24 cellular contexts compared by ENCODE assay signal in genomic region chr18:55185391-55185790, GRCh38.
DNase-seq lines count a peak whose midpoint lies in the region; TF ChIP-seq lines count a peak whose summit lies in the region.
"Had no signal": no experiment of that assay in that cellular context is flagged by ENCODE, and none has a peak within 500 bp of the region (broad histone marks: within the 10 kb centered on the region; RNA-seq: fewer than 3 reads in every experiment).

No MANE protein-coding gene starts in this region.

- CTCF ChIA-PET in SK-N-SH (lab: Yijun Ruan, JAX) = interaction anchor here (0.6 to 1.1 kb wide), 2 partner anchors 15 to 17 kb away, joined by 3 read pairs; no protein-coding TSS in a partner anchor

- POLR2A ChIA-PET in SK-N-SH (lab: Yijun Ruan, JAX) = no interaction called here

- peak; percentile 45 for DNase-seq in GM23248
- no peak for DNase-seq in SK-N-SH
- DNase-seq in epithelial cell of prostate (ENCODE audit: low read depth, low spot score) = peak; percentile 8
- DNase-seq in smooth muscle cell (lab: John Stamatoyannopoulos, UW; ENCODE audit: unreplicated experiment) = no peak
- DNase-seq in NCI-H1417 treated with DMSO at 0.1 percent for 48 hours (lab: John Stamatoyannopoulos, UW) = no peak
- DNase-seq in nucleus accumbens (lab: John Stamatoyannopoulos, UW) = no peak
- DNase-seq in amniotic stem cell (lab: John Stamatoyannopoulos, UW) = no peak
- DNase-seq: activated CD4-positive, alpha-beta memory T cell treated with anti-CD3 and anti-CD28 coated beads for 36 hours; activated CD4-positive, alpha-beta T cell treated with anti-CD3 and anti-CD28 coated beads for 1 hour; activated naive CD4-positive, alpha-beta T cell treated with anti-CD3 and anti-CD28 coated beads, Interleukin-2, amount 10 ng/mL, durations not matched to agents 7 days and 5 days; adrenal gland; Caco-2; DMS79; effector CD4-positive, alpha-beta T cell; head of caudate nucleus; kidney; natural killer cell; NCI-H2081 treated with DMSO at 0.1 percent for 48 hours; NCI-H345; NCI-H69; PC-9; psoas muscle; T-helper 2 cell had no signal

- H3K4me3 ChIP-seq in GM23248 (no peak overlapping the region), SK-N-SH (ENCODE audit: low read depth in 2 of 2, low read length in 1 of 2) (no peak overlapping the region), smooth muscle cell (no peak overlapping the region)
- H3K4me3 ChIP-seq: adrenal gland, PC-9, psoas muscle had no signal

- H3K4me1 ChIP-seq in GM23248 (ENCODE audit: insufficient read depth) (no peaks in the 10 kb centered on the region), SK-N-SH (ENCODE audit: control insufficient read depth in 1 of 2, insufficient read depth in 2 of 2, low read depth in 1 of 2, low read length in 1 of 2) (peaks cover 0 to 3% of the 10 kb centered on the region in 2 experiments; a peak in 1 of 4 replicates), smooth muscle cell (ENCODE audit: low read depth) (peaks cover 11% of the 10 kb centered on the region)
- H3K4me1 ChIP-seq: psoas muscle had no signal

- H3K27me3 ChIP-seq in GM23248 (replicated peaks; ENCODE audit: insufficient read depth) = peaks cover 13% of the 10 kb centered on the region
- H3K27me3 ChIP-seq in SK-N-SH (ENCODE audit: insufficient read depth) = no peaks in the 10 kb centered on the region
- H3K27me3 ChIP-seq in smooth muscle cell (ENCODE audit: low read depth) = no peaks in the 10 kb centered on the region
- H3K27me3 ChIP-seq: adrenal gland had no signal

- H3K36me3 ChIP-seq in GM23248 (ENCODE audit: low read depth) = no peaks in the 10 kb centered on the region
- H3K36me3 ChIP-seq in SK-N-SH (replicated peaks in 1 of 2; ENCODE audit: control insufficient read depth in 1 of 2, insufficient read depth in 2 of 2, low read length in 1 of 2) = no peaks in the 10 kb centered on the region
- H3K36me3 ChIP-seq in smooth muscle cell (ENCODE audit: low read depth) = no peaks in the 10 kb centered on the region
- H3K36me3 ChIP-seq: adrenal gland had no signal

- TF ChIP-seq RAD21 in SK-N-SH (IDR thresholded peaks at IDR 0.05; ENCODE audit: low read length) = no peak

- H3K9me2 ChIP-seq in GM23248 (ENCODE audit: insufficient read depth) (no peaks in the 10 kb centered on the region), SK-N-SH (no peaks in the 10 kb centered on the region)

- H3F3A ChIP-seq in GM23248 (ENCODE audit: insufficient read depth) (no peaks in the 10 kb centered on the region), SK-N-SH (replicated peaks; ENCODE audit: insufficient read depth) (no peaks in the 10 kb centered on the region), smooth muscle cell (ENCODE audit: low read depth) (peaks cover 10% of the 10 kb centered on the region)

- TF ChIP-seq EP300 in SK-N-SH (IDR thresholded peaks at IDR 0.05; ENCODE audit: borderline replicate concordance in 1 of 2, low read depth in 1 of 2, low read length in 1 of 2) = no peak

- no peak overlapping the region for H3K27ac ChIP-seq in GM23248
- no peak overlapping the region for H3K27ac ChIP-seq in SK-N-SH (ENCODE audit: low read depth in 2 of 2, low read length in 1 of 2)
- H3K27ac ChIP-seq in epithelial cell of prostate = no peak overlapping the region
- peak overlapping the region; percentile 84 for H3K27ac ChIP-seq in smooth muscle cell (ENCODE audit: low read depth)
- H3K27ac ChIP-seq: adrenal gland, C4-2B, PC-9, psoas muscle had no signal

- in situ Hi-C loops in GM23248 (cut with MboI) = no loop called here

- 0 to 11% methylated on average over 1 of the region's 1 CpG for WGBS in GM23248 (ENCODE audit: low coverage in 1 of 2, low lambda C conversion rate in 2 of 2, missing lambda C conversion rate in 2 of 2), 2 experiments
- 83% methylated on average over 1 of the region's 1 CpG for WGBS in SK-N-SH (ENCODE audit: low lambda C conversion rate)
- 11% methylated on average over 1 of the region's 1 CpG for WGBS in smooth muscle cell (ENCODE audit: low lambda C conversion rate)

- H3K79me2 ChIP-seq in GM23248 (ENCODE audit: insufficient read depth) (no peaks in the 10 kb centered on the region), SK-N-SH (ENCODE audit: insufficient read depth) (no peaks in the 10 kb centered on the region), smooth muscle cell (ENCODE audit: low read depth) (no peaks in the 10 kb centered on the region)

- H3K9ac ChIP-seq in GM23248 = no peak overlapping the region
- H3K9ac ChIP-seq in SK-N-SH = no peak overlapping the region
- H3K9ac ChIP-seq in smooth muscle cell (ENCODE audit: low read depth) = no peak overlapping the region

- H2AFZ ChIP-seq in GM23248 (no peak overlapping the region), SK-N-SH (ENCODE audit: low read depth) (no peak overlapping the region), smooth muscle cell (ENCODE audit: low read depth) (no peak overlapping the region)
- H2AFZ ChIP-seq: PC-9 had no signal

- H4K20me1 ChIP-seq in GM23248 (ENCODE audit: insufficient read depth) = no peaks in the 10 kb centered on the region
- H4K20me1 ChIP-seq in SK-N-SH (ENCODE audit: insufficient read depth) = no peaks in the 10 kb centered on the region
- H4K20me1 ChIP-seq in smooth muscle cell (ENCODE audit: low read depth) = no peaks in the 10 kb centered on the region

- H3K9me3 ChIP-seq in GM23248 (ENCODE audit: low read depth) = no peaks in the 10 kb centered on the region
- no peaks in the 10 kb centered on the region for H3K9me3 ChIP-seq in SK-N-SH
- H3K9me3 ChIP-seq in smooth muscle cell (replicated peaks; ENCODE audit: low read depth) = no peaks in the 10 kb centered on the region
- H3K9me3 ChIP-seq: adrenal gland, Caco-2, psoas muscle had no signal

- no peak for TF ChIP-seq CTCF in SK-N-SH (IDR thresholded peaks at IDR 0.05)
- TF ChIP-seq CTCF in smooth muscle cell (IDR thresholded peaks at IDR 0.05; ENCODE audit: borderline replicate concordance, insufficient read depth, poor library complexity, severe bottlenecking) = no peak

- H3K4me2 ChIP-seq in GM23248 (ENCODE audit: unreplicated experiment) (no peak overlapping the region), SK-N-SH (no peak overlapping the region), smooth muscle cell (peak overlapping the region; percentile 58)
- H3K4me2 ChIP-seq: PC-9 had no signal

TF ChIP-seq in SK-N-SH, 30 proteins besides CTCF, POLR2A, EP300 and RAD21:
- peak; percentile 16; the same call in 1 of the 2 replicates for TF ChIP-seq FOSL2 (IDR thresholded peaks at IDR 0.05; ENCODE audit: borderline replicate concordance, low read depth)
- TF ChIP-seq, protein P1, sequence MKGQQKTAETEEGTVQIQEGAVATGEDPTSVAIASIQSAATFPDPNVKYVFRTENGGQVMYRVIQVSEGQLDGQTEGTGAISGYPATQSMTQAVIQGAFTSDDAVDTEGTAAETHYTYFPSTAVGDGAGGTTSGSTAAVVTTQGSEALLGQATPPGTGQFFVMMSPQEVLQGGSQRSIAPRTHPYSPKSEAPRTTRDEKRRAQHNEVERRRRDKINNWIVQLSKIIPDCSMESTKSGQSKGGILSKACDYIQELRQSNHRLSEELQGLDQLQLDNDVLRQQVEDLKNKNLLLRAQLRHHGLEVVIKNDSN (IDR thresholded peaks at IDR 0.05; ENCODE audit: borderline replicate concordance, low read depth) = no peak

Comparison
In these comparisons a context has a peak if more than half of its experiments do, and no peak if none do; other contexts are left out.
1. DNase-seq: peak in GM23248 (single experiment) and epithelial cell of prostate (single experiment); none in SK-N-SH (single experiment), smooth muscle cell (single experiment), NCI-H1417 treated with DMSO at 0.1 percent for 48 hours (single experiment), nucleus accumbens (0 of 56) and amniotic stem cell (single experiment).